Comparison of ENCODE assay signal across 28 cellular contexts in the genomic region with DNA sequence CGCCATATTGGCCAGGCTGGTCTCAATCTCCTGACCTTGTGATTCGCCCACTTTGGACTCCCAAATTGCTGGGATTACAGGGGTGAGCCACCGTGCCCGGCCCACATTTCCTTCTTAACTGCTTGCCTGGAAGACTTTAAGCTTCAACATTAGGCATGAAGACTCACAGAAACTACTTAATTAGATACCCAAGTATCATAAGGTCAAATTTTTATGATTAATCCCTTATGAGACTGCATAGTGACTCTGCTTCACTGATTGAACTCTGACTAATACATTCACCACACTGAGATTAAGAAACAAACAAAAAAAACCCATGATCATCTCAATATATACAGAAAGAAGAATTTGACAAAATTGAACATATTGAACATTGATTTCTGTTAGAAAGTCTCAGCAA.
"Had no signal": no experiment of that assay in that cellular context is flagged by ENCODE, and none has a peak within 500 bp of the region (broad histone marks: within the 10 kb centered on the region; RNA-seq: fewer than 3 reads in every experiment).

No MANE protein-coding gene starts in this region.

- H3K4me3 ChIP-seq: pancreas, prostate gland, right lobe of liver, sigmoid colon, stomach, thoracic aorta, thyroid gland, tibial nerve, upper lobe of left lung, vagina had no signal

- H3K36me3 ChIP-seq: neutrophil, pancreas, prostate gland, right lobe of liver, sigmoid colon, stomach, thoracic aorta, thyroid gland, tibial nerve, upper lobe of left lung, vagina had no signal

- H3K27me3 Mint-ChIP-seq: natural killer cell treated with Interleukin-12 subunit alpha and Interleukin-12 subunit beta and Interleukin-15 and Interleukin-18, amount 100 ng/mL, for 72 hours; stimulated activated naive B cell treated with anti-CD40 and anti-IgM and Interleukin-4, amounts not matched to agents 10 μg/mL and 1 μg/mL and 100 μg/mL, for 72 hours; stimulated activated naive CD8-positive, alpha-beta T cell treated with anti-CD3 and anti-CD28 coated beads, Interleukin-15, Interleukin-2, amounts not matched to agents 100 ng/mL and 50 ng/mL, for 24 hours had no signal

- H3K4me1 ChIP-seq: pancreas, prostate gland, right lobe of liver, sigmoid colon, stomach, thyroid gland, tibial nerve, upper lobe of left lung, vagina had no signal

- FAIRE-seq: pancreas, small intestine, urothelium cell line had no signal

- H3K4me1 Mint-ChIP-seq: nephron progenitor cell; neural crest cell; stimulated activated effector memory CD8-positive, alpha-beta T cell treated with anti-CD3 and anti-CD28 coated beads, Interleukin-12 subunit alpha, Interleukin-12 subunit beta, amount 100 ng/mL, for 72 hours; stimulated activated naive B cell treated with anti-CD40 and anti-IgM and Interleukin-4, amounts not matched to agents 10 μg/mL and 1 μg/mL and 100 μg/mL, for 72 hours had no signal

- H3K36me3 Mint-ChIP-seq: natural killer cell treated with Interleukin-12 subunit alpha and Interleukin-12 subunit beta and Interleukin-15 and Interleukin-18, amount 100 ng/mL, for 72 hours; stimulated activated effector memory CD8-positive, alpha-beta T cell treated with anti-CD3 and anti-CD28 coated beads, Interleukin-12 subunit alpha, Interleukin-12 subunit beta, amount 100 ng/mL, for 72 hours; stimulated activated naive B cell treated with anti-CD40 and anti-IgM and Interleukin-4, amounts not matched to agents 10 μg/mL and 1 μg/mL and 100 μg/mL, for 72 hours had no signal

- H3K27me3 ChIP-seq: neutrophil, pancreas, right lobe of liver, sigmoid colon, stomach, thyroid gland, tibial nerve, upper lobe of left lung, vagina had no signal

- H3K27ac Mint-ChIP-seq: natural killer cell treated with Interleukin-12 subunit alpha and Interleukin-12 subunit beta and Interleukin-15 and Interleukin-18, amount 100 ng/mL, for 72 hours; nephron progenitor cell; stimulated activated effector memory CD8-positive, alpha-beta T cell treated with anti-CD3 and anti-CD28 coated beads, Interleukin-12 subunit alpha, Interleukin-12 subunit beta, amount 100 ng/mL, for 72 hours; stimulated activated naive B cell treated with anti-CD40 and anti-IgM and Interleukin-4, amounts not matched to agents 10 μg/mL and 1 μg/mL and 100 μg/mL, for 72 hours; stimulated activated naive CD8-positive, alpha-beta T cell treated with anti-CD3 and anti-CD28 coated beads, Interleukin-15, Interleukin-2, amounts not matched to agents 100 ng/mL and 50 ng/mL, for 24 hours had no signal

- H3K9me3 ChIP-seq: neutrophil, pancreas, prostate gland, right lobe of liver, sigmoid colon, stomach, thoracic aorta, thyroid gland, tibial nerve, upper lobe of left lung, vagina had no signal

- H3K27ac ChIP-seq: neutrophil, pancreas, prostate gland, right lobe of liver, sigmoid colon, stomach, thoracic aorta, thyroid gland, tibial nerve, upper lobe of left lung, vagina had no signal

- ATAC-seq: natural killer cell treated with Interleukin-12 subunit alpha and Interleukin-12 subunit beta and Interleukin-15 and Interleukin-18, amount 100 ng/mL, for 72 hours; pancreas; right cardiac atrium; right lobe of liver; stimulated activated effector memory CD8-positive, alpha-beta T cell treated with anti-CD3 and anti-CD28 coated beads, Interleukin-12 subunit alpha, Interleukin-12 subunit beta, amount 100 ng/mL, for 72 hours; stimulated activated naive B cell treated with anti-CD40 and anti-IgM and Interleukin-4, amounts not matched to agents 10 μg/mL and 1 μg/mL and 100 μg/mL, for 72 hours had no signal

- H3K9me3 Mint-ChIP-seq: natural killer cell treated with Interleukin-12 subunit alpha and Interleukin-12 subunit beta and Interleukin-15 and Interleukin-18, amount 100 ng/mL, for 72 hours; nephron progenitor cell; neural crest cell; stimulated activated effector memory CD8-positive, alpha-beta T cell treated with anti-CD3 and anti-CD28 coated beads, Interleukin-12 subunit alpha, Interleukin-12 subunit beta, amount 100 ng/mL, for 72 hours; stimulated activated naive B cell treated with anti-CD40 and anti-IgM and Interleukin-4, amounts not matched to agents 10 μg/mL and 1 μg/mL and 100 μg/mL, for 72 hours; stimulated activated naive CD8-positive, alpha-beta T cell treated with anti-CD3 and anti-CD28 coated beads, Interleukin-15, Interleukin-2, amounts not matched to agents 100 ng/mL and 50 ng/mL, for 24 hours had no signal

- H3K4me3 Mint-ChIP-seq: natural killer cell treated with Interleukin-12 subunit alpha and Interleukin-12 subunit beta and Interleukin-15 and Interleukin-18, amount 100 ng/mL, for 72 hours; nephron progenitor cell; neural crest cell; stimulated activated effector memory CD8-positive, alpha-beta T cell treated with anti-CD3 and anti-CD28 coated beads, Interleukin-12 subunit alpha, Interleukin-12 subunit beta, amount 100 ng/mL, for 72 hours; stimulated activated naive B cell treated with anti-CD40 and anti-IgM and Interleukin-4, amounts not matched to agents 10 μg/mL and 1 μg/mL and 100 μg/mL, for 72 hours; stimulated activated naive CD8-positive, alpha-beta T cell treated with anti-CD3 and anti-CD28 coated beads, Interleukin-15, Interleukin-2, amounts not matched to agents 100 ng/mL and 50 ng/mL, for 24 hours had no signal

- DNase-seq: nephron progenitor cell; nucleus accumbens; pancreas; retina; right lobe of liver; sigmoid colon; small intestine; stimulated activated CD4-positive, alpha-beta T cell treated with anti-CD3 and anti-CD28 coated beads, Interleukin-15, amount 100 ng/mL, for 24 hours; stimulated activated CD4-positive, alpha-beta T cell treated with anti-CD3 and anti-CD28 coated beads, Interleukin-2, amount 100 ng/mL, for 24 hours; stimulated activated CD4-positive, alpha-beta T cell treated with anti-CD3 and anti-CD28 coated beads, Interleukin-2, amount 100 ng/mL, for 48 hours; stimulated activated CD4-positive, alpha-beta T cell treated with anti-CD3 and anti-CD28 coated beads, Interleukin-4, amount 100 ng/mL, for 24 hours; stimulated activated naive B cell treated with anti-CD40 and anti-IgM and Interleukin-4, amounts not matched to agents 10 μg/mL and 1 μg/mL and 100 μg/mL, for 72 hours; stimulated activated naive CD4-positive, alpha-beta T cell treated with Interleukin-2 at 50 U/mL for 16 hours; stomach; thyroid gland; trophoblast cell; upper lobe of left lung had no signal
